ENCODE assay signal across 17 cellular contexts in genomic region chr5:180112101-180112861, GRCh38. TPM values are rescaled to one million over a fixed set of nuclear protein-coding genes. Genes with fewer than 3 reads are reported as not detected.
DNase-seq lines count a peak whose midpoint lies in the region; ATAC-seq lines count a peak whose summit lies in the region.
"Had no signal": no experiment of that assay in that cellular context is flagged by ENCODE, and none has a peak within 500 bp of the region (broad histone marks: within the 10 kb centered on the region; RNA-seq: fewer than 3 reads in every experiment).

No MANE protein-coding gene starts in this region.

- no peak overlapping the region for H3K4me3 ChIP-seq in H7 (ENCODE audit: insufficient read depth, low read depth, low read length)
- H3K4me3 ChIP-seq: GM23248 had no signal

- no peaks in the 10 kb centered on the region for H3K36me3 ChIP-seq in H7 (replicated peaks; ENCODE audit: control insufficient read depth, insufficient read depth, low read length)

- H3K36me3 Mint-ChIP-seq in activated naive CD8-positive, alpha-beta T cell treated with anti-CD3 and anti-CD28 coated beads, Interleukin-2, amount 50 U/mL, for 24 hours (ENCODE audit: low read depth): peaks cover 2% of the 10 kb centered on the region
- H3K36me3 Mint-ChIP-seq in activated naive CD8-positive, alpha-beta T cell treated with anti-CD3 and anti-CD28 coated beads for 36 hours: no peaks in the 10 kb centered on the region
- H3K36me3 Mint-ChIP-seq in stimulated activated effector memory CD8-positive, alpha-beta T cell treated with anti-CD3 and anti-CD28 coated beads, Interleukin-12 subunit alpha, Interleukin-12 subunit beta, amount 100 ng/mL, for 72 hours: no peaks in the 10 kb centered on the region
- H3K36me3 Mint-ChIP-seq: CD4-positive, alpha-beta memory T cell had no signal

- DNase-seq in activated naive CD8-positive, alpha-beta T cell treated with anti-CD3 and anti-CD28 coated beads, Interleukin-2, amount 50 U/mL, for 24 hours: no peak
- DNase-seq in activated naive CD8-positive, alpha-beta T cell treated with anti-CD3 and anti-CD28 coated beads for 36 hours: no peak
- DNase-seq in H7 (peak; percentile 46), left lobe of liver (ENCODE audit: low spot score) (peak; percentile 29), Ammon's horn (ENCODE audit: low spot score) (no peak), cerebellar nuclear complex (lab: John Stamatoyannopoulos, UW) (no peak)
- DNase-seq in stimulated activated effector memory CD8-positive, alpha-beta T cell treated with anti-CD3 and anti-CD28 coated beads, Interleukin-12 subunit alpha, Interleukin-12 subunit beta, amount 100 ng/mL, for 72 hours (ENCODE audit: low spot score in 2 of 2): no peak
- DNase-seq: CD4-positive, alpha-beta memory T cell; DMS79; GM23248; NCI-H1105; NCI-H1694; NCI-H69; NK-92 treated with Interleukin-12 subunit alpha and Interleukin-12 subunit beta, amount 100 ng/mL, for 24 hours; OCI-M1; SIG-M5 had no signal

- ATAC-seq in activated naive CD8-positive, alpha-beta T cell treated with anti-CD3 and anti-CD28 coated beads, Interleukin-2, amount 50 U/mL, for 24 hours: peak; percentile 21
- ATAC-seq in left lobe of liver: no peak
- peak; percentile 17 for ATAC-seq in stimulated activated effector memory CD8-positive, alpha-beta T cell treated with anti-CD3 and anti-CD28 coated beads, Interleukin-12 subunit alpha, Interleukin-12 subunit beta, amount 100 ng/mL, for 72 hours

- H3K4me3 Mint-ChIP-seq in activated naive CD8-positive, alpha-beta T cell treated with anti-CD3 and anti-CD28 coated beads, Interleukin-2, amount 50 U/mL, for 24 hours: no peak overlapping the region
- no peak overlapping the region for H3K4me3 Mint-ChIP-seq in activated naive CD8-positive, alpha-beta T cell treated with anti-CD3 and anti-CD28 coated beads for 36 hours
- no peak overlapping the region for H3K4me3 Mint-ChIP-seq in stimulated activated effector memory CD8-positive, alpha-beta T cell treated with anti-CD3 and anti-CD28 coated beads, Interleukin-12 subunit alpha, Interleukin-12 subunit beta, amount 100 ng/mL, for 72 hours
- H3K4me3 Mint-ChIP-seq: B cell; CD4-positive, alpha-beta memory T cell had no signal

- H3K9me3 Mint-ChIP-seq in activated naive CD8-positive, alpha-beta T cell treated with anti-CD3 and anti-CD28 coated beads, Interleukin-2, amount 50 U/mL, for 24 hours: peaks cover 10% of the 10 kb centered on the region
- peaks cover 6% of the 10 kb centered on the region for H3K9me3 Mint-ChIP-seq in activated naive CD8-positive, alpha-beta T cell treated with anti-CD3 and anti-CD28 coated beads for 36 hours
- H3K9me3 Mint-ChIP-seq in stimulated activated effector memory CD8-positive, alpha-beta T cell treated with anti-CD3 and anti-CD28 coated beads, Interleukin-12 subunit alpha, Interleukin-12 subunit beta, amount 100 ng/mL, for 72 hours: peaks cover 5% of the 10 kb centered on the region

- no peaks in the 10 kb centered on the region for H3K4me1 Mint-ChIP-seq in activated naive CD8-positive, alpha-beta T cell treated with anti-CD3 and anti-CD28 coated beads, Interleukin-2, amount 50 U/mL, for 24 hours
- H3K4me1 Mint-ChIP-seq in activated naive CD8-positive, alpha-beta T cell treated with anti-CD3 and anti-CD28 coated beads for 36 hours: no peaks in the 10 kb centered on the region
- H3K4me1 Mint-ChIP-seq in stimulated activated effector memory CD8-positive, alpha-beta T cell treated with anti-CD3 and anti-CD28 coated beads, Interleukin-12 subunit alpha, Interleukin-12 subunit beta, amount 100 ng/mL, for 72 hours: no peaks in the 10 kb centered on the region
- H3K4me1 Mint-ChIP-seq: B cell; CD4-positive, alpha-beta memory T cell had no signal

- H3K27ac Mint-ChIP-seq in activated naive CD8-positive, alpha-beta T cell treated with anti-CD3 and anti-CD28 coated beads, Interleukin-2, amount 50 U/mL, for 24 hours: no peak overlapping the region
- no peak overlapping the region for H3K27ac Mint-ChIP-seq in activated naive CD8-positive, alpha-beta T cell treated with anti-CD3 and anti-CD28 coated beads for 36 hours
- no peak overlapping the region for H3K27ac Mint-ChIP-seq in stimulated activated effector memory CD8-positive, alpha-beta T cell treated with anti-CD3 and anti-CD28 coated beads, Interleukin-12 subunit alpha, Interleukin-12 subunit beta, amount 100 ng/mL, for 72 hours
- H3K27ac Mint-ChIP-seq: B cell; CD4-positive, alpha-beta memory T cell had no signal

- peaks cover 2% of the 10 kb centered on the region for H3K27me3 Mint-ChIP-seq in activated naive CD8-positive, alpha-beta T cell treated with anti-CD3 and anti-CD28 coated beads, Interleukin-2, amount 50 U/mL, for 24 hours
- H3K27me3 Mint-ChIP-seq in activated naive CD8-positive, alpha-beta T cell treated with anti-CD3 and anti-CD28 coated beads for 36 hours: peaks cover 4% of the 10 kb centered on the region
- H3K27me3 Mint-ChIP-seq: B cell had no signal

- no peaks in the 10 kb centered on the region for H3K27me3 ChIP-seq in H7 (ENCODE audit: control insufficient read depth, insufficient read depth, low read length)

RNA-seq across cellular contexts. Expression of gene RNF130, which starts 40.7 kb away (rescaled TPM):
- 10 to 100 TPM in 1 of 2 experiments, 1 to 10 TPM in 1; 10.0 to 10.8 TPM for total RNA-seq in activated naive CD8-positive, alpha-beta T cell treated with anti-CD3 and anti-CD28 coated beads for 36 hours
- 123 and 154 TPM in 2 replicates for total RNA-seq in H7 (2014; rRNA removed; shearing (Covaris generic))
- total RNA-seq in left lobe of liver: 102 TPM

Comparison
In these comparisons a context has a peak if more than half of its experiments do, and no peak if none do; other contexts are left out.
1. DNase-seq: peak in H7 (single experiment) and left lobe of liver (single experiment); none in activated naive CD8-positive, alpha-beta T cell treated with anti-CD3 and anti-CD28 coated beads, Interleukin-2, amount 50 U/mL, for 24 hours (single experiment), activated naive CD8-positive, alpha-beta T cell treated with anti-CD3 and anti-CD28 coated beads for 36 hours (single experiment), stimulated activated effector memory CD8-positive, alpha-beta T cell treated with anti-CD3 and anti-CD28 coated beads, Interleukin-12 subunit alpha, Interleukin-12 subunit beta, amount 100 ng/mL, for 72 hours (0 of 2), Ammon's horn (single experiment) and cerebellar nuclear complex (0 of 2).